In the genomic region with DNA sequence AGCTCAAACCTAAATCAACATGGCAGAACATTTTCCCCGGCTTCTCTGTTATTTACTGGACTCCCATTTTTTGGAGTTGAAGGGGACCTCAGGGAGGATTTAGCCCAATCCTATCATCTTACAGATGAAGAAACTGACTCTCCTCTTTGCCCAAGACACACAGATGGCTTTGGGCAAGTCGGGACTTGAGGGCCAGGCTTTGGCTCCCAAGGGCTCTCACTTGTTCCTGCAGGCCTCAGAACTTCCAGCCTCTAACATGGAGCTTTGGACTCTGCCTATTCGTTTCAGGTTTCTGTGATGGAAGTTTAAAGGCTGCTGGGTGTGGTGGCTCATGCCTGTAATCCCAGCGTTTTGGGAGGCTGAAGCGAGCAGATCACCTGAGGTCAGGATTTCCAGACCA, we compare ENCODE assay signal across 14 cellular contexts. TPM values are rescaled to one million over a fixed set of nuclear protein-coding genes. Genes with fewer than 3 reads are reported as not detected.
DNase-seq lines count a peak whose midpoint lies in the region; ATAC-seq and TF ChIP-seq lines count a peak whose summit lies in the region.
"Had no signal": no experiment of that assay in that cellular context is flagged by ENCODE, and none has a peak within 500 bp of the region (broad histone marks: within the 10 kb centered on the region; RNA-seq: fewer than 3 reads in every experiment).

No MANE protein-coding gene starts in this region.

- no peaks in the 10 kb centered on the region for H3K27me3 Mint-ChIP-seq in stimulated activated naive CD8-positive, alpha-beta T cell treated with anti-CD3 and anti-CD28 coated beads, Interleukin-15, Interleukin-2, amounts not matched to agents 100 ng/mL and 50 ng/mL, for 24 hours
- no peaks in the 10 kb centered on the region for H3K27me3 Mint-ChIP-seq in activated CD4-positive, alpha-beta memory T cell treated with anti-CD3 and anti-CD28 coated beads, Interleukin-2, amount 10 ng/mL, durations not matched to agents 7 days and 5 days

- H3K9me3 ChIP-seq in fibroblast of lung (ENCODE audit: control insufficient read depth, insufficient read depth, low read depth, low read length) (no peaks in the 10 kb centered on the region), thyroid gland (no peaks in the 10 kb centered on the region)
- H3K9me3 ChIP-seq: BE2C had no signal

- no peak overlapping the region for H2AFZ ChIP-seq in fibroblast of lung (ENCODE audit: low read length)

- H3K4me3 ChIP-seq in fibroblast of lung (replicated peaks in 1 of 4; ENCODE audit: control extremely low read depth in 1 of 4, insufficient read depth in 1 of 4, low read depth in 3 of 4, low read length in 4 of 4) (no peak overlapping the region), thyroid gland (replicated peaks in 1 of 3) (no peak overlapping the region)

- no peak overlapping the region for H3K4me2 ChIP-seq in fibroblast of lung (ENCODE audit: extremely low read depth, insufficient read depth, low read length)

- H3K27ac Mint-ChIP-seq in stimulated activated naive CD8-positive, alpha-beta T cell treated with anti-CD3 and anti-CD28 coated beads, Interleukin-15, Interleukin-2, amounts not matched to agents 100 ng/mL and 50 ng/mL, for 24 hours: peak overlapping the region; percentile 89
- peak overlapping the region; percentile 82 for H3K27ac Mint-ChIP-seq in activated CD4-positive, alpha-beta memory T cell treated with anti-CD3 and anti-CD28 coated beads, Interleukin-2, amount 10 ng/mL, durations not matched to agents 7 days and 5 days

- intact Hi-C loops in thyroid gland (cut with DNase I): no loop called here

- H4K20me1 ChIP-seq in fibroblast of lung (ENCODE audit: control insufficient read depth, extremely low read depth, insufficient read depth, low read length): no peaks in the 10 kb centered on the region

- H3K9ac ChIP-seq in fibroblast of lung (ENCODE audit: insufficient read depth, low read length): no peak overlapping the region

- DNase-seq in stimulated activated naive CD8-positive, alpha-beta T cell treated with anti-CD3 and anti-CD28 coated beads, Interleukin-15, Interleukin-2, amounts not matched to agents 100 U/mL and 50 U/mL, for 24 hours: no peak
- DNase-seq in activated CD4-positive, alpha-beta memory T cell treated with anti-CD3 and anti-CD28 coated beads, Interleukin-2, amount 10 ng/mL, durations not matched to agents 7 days and 5 days: no peak
- no peak for DNase-seq in fibroblast of lung (ENCODE audit: low read depth in 2 of 2)
- no peak for DNase-seq in NCI-H1436 treated with DMSO at 0.1 percent for 48 hours (lab: John Stamatoyannopoulos, UW)
- DNase-seq in effector CD8-positive, alpha-beta T cell (lab: John Stamatoyannopoulos, UW): no peak
- no peak for DNase-seq in thyroid gland
- DNase-seq in occipital lobe (lab: John Stamatoyannopoulos, UW): no peak
- DNase-seq: activated CD4-positive, alpha-beta T cell treated with anti-CD3 and anti-CD28 coated beads, Interleukin-2, amount 50 U/mL, for 4 hours; BE2C; NCI-H1436; NK-92 treated with Interleukin-12 subunit alpha and Interleukin-12 subunit beta, amount 100 ng/mL, for 24 hours had no signal

- H3K27me3 ChIP-seq in fibroblast of lung (ENCODE audit: control insufficient read depth, insufficient read depth, low read length) (no peaks in the 10 kb centered on the region), thyroid gland (no peaks in the 10 kb centered on the region)
- H3K27me3 ChIP-seq: BE2C had no signal

- 93% methylated on average over 5 of the region's 5 CpGs for WGBS in thyroid gland, 2 donors

- TF ChIP-seq POLR2A in thyroid gland (IDR thresholded peaks at IDR 0.05): no peak

- no peak for ATAC-seq in stimulated activated naive CD8-positive, alpha-beta T cell treated with anti-CD3 and anti-CD28 coated beads, Interleukin-15, Interleukin-2, amounts not matched to agents 100 U/mL and 50 U/mL, for 24 hours

- no peaks in the 10 kb centered on the region for H3K36me3 ChIP-seq in fibroblast of lung (ENCODE audit: control insufficient read depth, insufficient read depth, low read length)
- H3K36me3 ChIP-seq in thyroid gland: no peaks in the 10 kb centered on the region
- H3K36me3 ChIP-seq: BE2C had no signal

- peaks cover 74% of the 10 kb centered on the region for H3K4me1 Mint-ChIP-seq in stimulated activated naive CD8-positive, alpha-beta T cell treated with anti-CD3 and anti-CD28 coated beads, Interleukin-15, Interleukin-2, amounts not matched to agents 100 ng/mL and 50 ng/mL, for 24 hours (ENCODE audit: low read depth)
- H3K4me1 Mint-ChIP-seq in activated CD4-positive, alpha-beta memory T cell treated with anti-CD3 and anti-CD28 coated beads, Interleukin-2, amount 10 ng/mL, durations not matched to agents 7 days and 5 days: peaks cover 55% of the 10 kb centered on the region

- CTCF ChIA-PET in activated CD4-positive, alpha-beta memory T cell treated with anti-CD3 and anti-CD28 coated beads, Interleukin-2, amount 10 ng/mL, durations not matched to agents 7 days and 5 days (lab: Charles Lee): interaction anchor here (1.8 to 2.5 kb wide), 2 partner anchors 28 to 53 kb away, joined by 4 to 7 read pairs; no protein-coding TSS in a partner anchor

- POLR2A ChIA-PET in activated CD4-positive, alpha-beta memory T cell treated with anti-CD3 and anti-CD28 coated beads, Interleukin-2, amount 10 ng/mL, durations not matched to agents 7 days and 5 days (lab: Charles Lee): interaction anchor here (0.7 to 2.2 kb wide), 7 partner anchors 9 to 59 kb away, joined by 3 to 6 read pairs (median 4); no protein-coding TSS in a partner anchor

- H3K79me2 ChIP-seq in fibroblast of lung (ENCODE audit: control insufficient read depth, insufficient read depth, low read length): no peaks in the 10 kb centered on the region

- no peaks in the 10 kb centered on the region for H3K9me3 Mint-ChIP-seq in stimulated activated naive CD8-positive, alpha-beta T cell treated with anti-CD3 and anti-CD28 coated beads, Interleukin-15, Interleukin-2, amounts not matched to agents 100 ng/mL and 50 ng/mL, for 24 hours
- no peaks in the 10 kb centered on the region for H3K9me3 Mint-ChIP-seq in activated CD4-positive, alpha-beta memory T cell treated with anti-CD3 and anti-CD28 coated beads, Interleukin-2, amount 10 ng/mL, durations not matched to agents 7 days and 5 days

- H3K27ac ChIP-seq in fibroblast of lung (ENCODE audit: insufficient read depth, low read length) (peak overlapping the region; percentile 40), thyroid gland (no peak overlapping the region)

- no peaks in the 10 kb centered on the region for H3K36me3 Mint-ChIP-seq in stimulated activated naive CD8-positive, alpha-beta T cell treated with anti-CD3 and anti-CD28 coated beads, Interleukin-15, Interleukin-2, amounts not matched to agents 100 ng/mL and 50 ng/mL, for 24 hours (ENCODE audit: low read depth)
- peaks cover 2% of the 10 kb centered on the region for H3K36me3 Mint-ChIP-seq in activated CD4-positive, alpha-beta memory T cell treated with anti-CD3 and anti-CD28 coated beads, Interleukin-2, amount 10 ng/mL, durations not matched to agents 7 days and 5 days (ENCODE audit: low read depth)

- TF ChIP-seq CTCF in fibroblast of lung (conservative IDR thresholded peaks at IDR 0.05 in 1 of 2, IDR thresholded peaks at IDR 0.05 in 1 of 2; ENCODE audit: low read depth in 1 of 2, low read length in 2 of 2) (no peak), thyroid gland (IDR thresholded peaks at IDR 0.05) (no peak)

- H3K4me1 ChIP-seq in fibroblast of lung (ENCODE audit: control insufficient read depth, extremely low read depth, insufficient read depth, low read length) (peaks cover 4% of the 10 kb centered on the region), thyroid gland (no peaks in the 10 kb centered on the region)
- H3K4me1 ChIP-seq: BE2C had no signal

- H3K4me3 Mint-ChIP-seq in stimulated activated naive CD8-positive, alpha-beta T cell treated with anti-CD3 and anti-CD28 coated beads, Interleukin-15, Interleukin-2, amounts not matched to agents 100 ng/mL and 50 ng/mL, for 24 hours: no peak overlapping the region
- no peak overlapping the region for H3K4me3 Mint-ChIP-seq in activated CD4-positive, alpha-beta memory T cell treated with anti-CD3 and anti-CD28 coated beads, Interleukin-2, amount 10 ng/mL, durations not matched to agents 7 days and 5 days
- H3K4me3 Mint-ChIP-seq: neural crest cell had no signal

RNA-seq across cellular contexts. Expression of a gene that starts 59.5 kb away (rescaled TPM):
- 100 to 1,000 TPM; 125 to 126 TPM for total RNA-seq in activated CD4-positive, alpha-beta memory T cell treated with anti-CD3 and anti-CD28 coated beads, Interleukin-2, amount 10 ng/mL, durations not matched to agents 7 days and 5 days
- not detected in 2 replicates for total RNA-seq in fibroblast of lung
- polyA plus RNA-seq in fibroblast of lung: 0.02 TPM in 1 of 2 replicates, not detected in the other
- polyA plus RNA-seq in fibroblast of lung (2012): not detected in 2 replicates
- not detected in 2 replicates for polyA minus RNA-seq in fibroblast of lung (ENCODE audit: low replicate concordance)
- 1 to 10 TPM in 3 of 4 donors, under 1 TPM in 1; 0.67 to 2.7 (median 1.4) TPM for total RNA-seq in thyroid gland
- 0.94 TPM for total RNA-seq in occipital lobe
- total RNA-seq: HepG2 had no signal

Comparison
In these comparisons a context has a peak if more than half of its experiments do, and no peak if none do; other contexts are left out.
1. RNA of a gene that starts 59.5 kb away (total RNA-seq): 125 to 126 TPM in activated CD4-positive, alpha-beta memory T cell treated with anti-CD3 and anti-CD28 coated beads, Interleukin-2, amount 10 ng/mL, durations not matched to agents 7 days and 5 days; 0.67 to 2.7 TPM in thyroid gland, 0.94 TPM in occipital lobe (single experiment) and not detected in fibroblast of lung; every median in the first group is over 10 times any median in the second.